ENCODE assay signal across 22 cellular contexts in genomic region chr2:228103379-228103778, GRCh38.
A peak's percentile ranks its signal among the peaks of the same experiment; 100 is the strongest.
DNase-seq lines count a peak whose midpoint lies in the region; ATAC-seq, FAIRE-seq and TF ChIP-seq lines count a peak whose summit lies in the region.
"Had no signal": no experiment of that assay in that cellular context is flagged by ENCODE, and none has a peak within 500 bp of the region (broad histone marks: within the 10 kb centered on the region; RNA-seq: fewer than 3 reads in every experiment).

No MANE protein-coding gene starts in this region.

- ATAC-seq in GM19351 (IDR thresholded peaks at IDR 0.05; ENCODE audit: unreplicated experiment): peak; percentile 20
- peak; percentile 35 for ATAC-seq in GM21723 (IDR thresholded peaks at IDR 0.05; ENCODE audit: unreplicated experiment)
- ATAC-seq in GM12878: no peak
- ATAC-seq: K562, T-helper 17 cell had no signal

- SMC1A ChIA-PET in GM12878 (lab: Charles Lee; ENCODE audit: uncharacterized antibody, unreplicated experiment): interaction anchor here (0.7 to 1.1 kb wide), 2 partner anchors 9 to 383 kb away, joined by 3 to 4 read pairs; no protein-coding TSS in a partner anchor

- POLR2A ChIA-PET in GM12878 (lab: Charles Lee): no interaction called here

- no peaks in the 10 kb centered on the region for H3K27me3 ChIP-seq in KMS-11 (ENCODE audit: insufficient read depth, low read depth)
- H3K27me3 ChIP-seq in GM12878 (replicated peaks in 1 of 2; ENCODE audit: control insufficient read depth in 2 of 2, insufficient read depth in 2 of 2, low read length in 1 of 2): no peaks in the 10 kb centered on the region
- H3K27me3 ChIP-seq: BLaER1 had no signal

- no peak overlapping the region for H3K4me3 ChIP-seq in KMS-11 (IDR thresholded peaks at IDR 0.05; ENCODE audit: insufficient read depth, low read depth, low read length)
- H3K4me3 ChIP-seq in GM12878: no peak overlapping the region
- H3K4me3 ChIP-seq: BLaER1, K562, SK-N-MC had no signal

- no peak for TF ChIP-seq EP300 in GM12878 (IDR thresholded peaks at IDR 0.05; ENCODE audit: borderline replicate concordance in 1 of 2, control insufficient read depth in 1 of 2, low read depth in 2 of 2, low read length in 2 of 2)

- DNase-seq in GM12878 (ENCODE audit: low read depth, low spot score) (no peak), COLO829 (ENCODE audit: low spot score) (no peak), globus pallidus (ENCODE audit: low spot score) (no peak)
- DNase-seq in activated CD4-positive, alpha-beta T cell treated with anti-CD3 and anti-CD28 coated beads for 4 hours: no peak
- DNase-seq: CD4-positive, CD25-positive, alpha-beta regulatory T cell; H9; NCI-H1105 treated with DMSO at 0.1 percent for 48 hours; NCI-H1694 treated with DMSO at 0.1 percent for 48 hours; NCI-H2081; NCI-H2227 treated with DMSO at 0.1 percent for 48 hours; NCI-H526 treated with DMSO at 0.1 percent for 48 hours; OCI-M1; SIG-M5; T-helper 17 cell had no signal

- RAD21 ChIA-PET in GM12878 (lab: Charles Lee; ENCODE audit: unreplicated experiment): no interaction called here

- H3K9ac ChIP-seq in KMS-11 (no peak overlapping the region), GM12878 (ENCODE audit: control insufficient read depth, insufficient read depth, low read length) (no peak overlapping the region)
- H3K9ac ChIP-seq: BLaER1 had no signal

- no peak for TF ChIP-seq RAD21 in GM12878 (IDR thresholded peaks at IDR 0.05; ENCODE audit: insufficient read depth, low read depth, low read length)

- H4K20me1 ChIP-seq in KMS-11 (ENCODE audit: insufficient read depth) (no peaks in the 10 kb centered on the region), GM12878 (ENCODE audit: control insufficient read depth, insufficient read depth) (no peaks in the 10 kb centered on the region)
- H4K20me1 ChIP-seq: BLaER1 had no signal

- WGBS in GM12878 (ENCODE audit: insufficient coverage, insufficient replicate concordance, low lambda C conversion rate, missing lambda C conversion rate): 7% methylated on average over 5 of the region's 5 CpGs

- H3K9me3 ChIP-seq in GM12878 (replicated peaks; ENCODE audit: control insufficient read depth, insufficient read depth, low read length): no peaks in the 10 kb centered on the region
- H3K9me3 ChIP-seq: BLaER1 had no signal

- in situ Hi-C loops in GM12878 (cut with MboI): no loop called here

- H3K36me3 ChIP-seq in KMS-11 (ENCODE audit: insufficient read depth) (no peaks in the 10 kb centered on the region), GM12878 (ENCODE audit: control insufficient read depth in 2 of 2, insufficient read depth in 2 of 2, low read length in 1 of 2) (no peaks in the 10 kb centered on the region)
- H3K36me3 ChIP-seq: BLaER1 had no signal

- BruUV-seq in GM12878 (replicated peaks; lab: Mats Ljungman, UMichigan): no TSS peak

- intact Hi-C loops in GM12878 (cut with micrococcal nuclease; ENCODE audit: unreplicated experiment): no loop called here

- no peak for FAIRE-seq in GM12878 (lab: Jason Lieb, UNC)
- FAIRE-seq: D721Med, GM18507, K562 had no signal

- H3K27ac ChIP-seq in KMS-11: peak overlapping the region; percentile 39; the same call in 1 of the 2 replicates
- H3K27ac ChIP-seq in GM12878 (ENCODE audit: control insufficient read depth, insufficient read depth): no peak overlapping the region
- H3K27ac ChIP-seq: BLaER1, SK-N-MC had no signal

- CTCF ChIA-PET in GM12878 (lab: Yijun Ruan, JAX): interaction anchor here (1.0 kb wide), 1 partner anchor 20 kb away, joined by 3 read pairs; no protein-coding TSS in a partner anchor

- H3K79me2 ChIP-seq in KMS-11 (ENCODE audit: insufficient read depth, low read depth) (no peaks in the 10 kb centered on the region), GM12878 (ENCODE audit: control insufficient read depth, insufficient read depth, low read length) (no peaks in the 10 kb centered on the region)

- H2AFZ ChIP-seq in KMS-11 (ENCODE audit: low read depth) (no peak overlapping the region), GM12878 (ENCODE audit: control insufficient read depth, low read depth, low read length) (no peak overlapping the region)

- peaks cover 10% of the 10 kb centered on the region for H3K4me1 ChIP-seq in KMS-11 (ENCODE audit: low read depth, poor library complexity, severe bottlenecking)
- no peaks in the 10 kb centered on the region for H3K4me1 ChIP-seq in GM12878 (ENCODE audit: control insufficient read depth, insufficient read depth, low read length)
- H3K4me1 ChIP-seq: BLaER1 had no signal

- no peak for TF ChIP-seq POLR2A in GM12878 (IDR thresholded peaks at IDR 0.05; ENCODE audit: low read depth, low read length)

- TF ChIP-seq CTCF in KMS-11 (conservative IDR thresholded peaks at IDR 0.05; ENCODE audit: low read depth, low read length) (no peak), GM12878 (IDR thresholded peaks at IDR 0.05 in 2 of 3, conservative IDR thresholded peaks at IDR 0.05 in 1 of 3; ENCODE audit: control insufficient read depth in 2 of 3, extremely low read depth in 1 of 3, insufficient read depth in 1 of 3, low read depth in 3 of 3, low read length in 3 of 3) (no peak)

- H3K4me2 ChIP-seq in KMS-11: peak overlapping the region; percentile 19; the same call in 1 of the 2 replicates
- H3K4me2 ChIP-seq in GM12878 (ENCODE audit: control insufficient read depth, insufficient read depth): no peak overlapping the region
- H3K4me2 ChIP-seq: BLaER1 had no signal

TF ChIP-seq in GM12878, 131 proteins besides CTCF, POLR2A, EP300 and RAD21:
- no peak for TF ChIP-seq ZBED1 (IDR thresholded peaks at IDR 0.05; ENCODE audit: borderline replicate concordance)
- 0 out of 2 replicates have a peak, but pooled peaks have one; percentile 3 for TF ChIP-seq ZBTB40 (IDR thresholded peaks at IDR 0.05; ENCODE audit: borderline replicate concordance)
